In the genomic region with DNA sequence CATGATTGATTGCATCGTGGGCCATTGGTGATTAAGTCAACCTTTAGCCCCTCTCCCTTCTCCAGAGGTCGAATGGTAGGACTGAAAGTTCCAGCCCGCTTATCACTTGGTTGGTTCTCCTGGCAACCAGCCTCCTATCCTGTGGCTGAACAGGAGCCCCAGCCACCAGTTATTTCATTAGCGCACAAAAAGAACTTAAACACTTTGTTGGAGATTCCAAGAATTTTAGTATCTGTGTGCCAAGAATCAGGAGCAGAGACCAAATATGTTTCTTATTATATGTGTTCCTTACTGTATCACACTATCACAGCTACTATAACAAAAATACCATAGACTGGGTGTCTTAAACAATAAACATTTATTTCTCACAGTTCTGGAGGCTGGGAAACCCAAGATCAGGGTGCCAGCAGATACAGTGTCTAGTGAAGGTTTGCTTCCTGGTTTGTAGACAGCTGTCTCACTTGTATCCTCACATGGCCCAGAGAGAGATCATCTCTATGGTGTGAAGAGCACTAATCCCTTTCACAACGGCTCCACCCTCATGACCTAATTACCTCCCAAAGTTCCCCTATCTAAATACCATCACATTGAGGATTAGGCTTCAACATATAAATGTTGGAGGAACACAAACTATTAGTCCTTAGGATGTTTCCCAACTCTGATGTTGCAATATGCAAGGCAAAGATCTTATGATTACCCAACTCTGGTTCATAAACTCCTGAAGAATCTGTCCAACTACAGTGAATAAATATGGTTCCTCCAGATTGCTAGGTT, we compare ENCODE assay signal across 1 cellular context.
TF ChIP-seq lines count a peak whose summit lies in the region.

No MANE protein-coding gene starts in this region.

TF ChIP-seq in A549, 52 proteins besides CTCF, POLR2A, EP300 and RAD21 (continued from another document):
- TF ChIP-seq, protein P1, sequence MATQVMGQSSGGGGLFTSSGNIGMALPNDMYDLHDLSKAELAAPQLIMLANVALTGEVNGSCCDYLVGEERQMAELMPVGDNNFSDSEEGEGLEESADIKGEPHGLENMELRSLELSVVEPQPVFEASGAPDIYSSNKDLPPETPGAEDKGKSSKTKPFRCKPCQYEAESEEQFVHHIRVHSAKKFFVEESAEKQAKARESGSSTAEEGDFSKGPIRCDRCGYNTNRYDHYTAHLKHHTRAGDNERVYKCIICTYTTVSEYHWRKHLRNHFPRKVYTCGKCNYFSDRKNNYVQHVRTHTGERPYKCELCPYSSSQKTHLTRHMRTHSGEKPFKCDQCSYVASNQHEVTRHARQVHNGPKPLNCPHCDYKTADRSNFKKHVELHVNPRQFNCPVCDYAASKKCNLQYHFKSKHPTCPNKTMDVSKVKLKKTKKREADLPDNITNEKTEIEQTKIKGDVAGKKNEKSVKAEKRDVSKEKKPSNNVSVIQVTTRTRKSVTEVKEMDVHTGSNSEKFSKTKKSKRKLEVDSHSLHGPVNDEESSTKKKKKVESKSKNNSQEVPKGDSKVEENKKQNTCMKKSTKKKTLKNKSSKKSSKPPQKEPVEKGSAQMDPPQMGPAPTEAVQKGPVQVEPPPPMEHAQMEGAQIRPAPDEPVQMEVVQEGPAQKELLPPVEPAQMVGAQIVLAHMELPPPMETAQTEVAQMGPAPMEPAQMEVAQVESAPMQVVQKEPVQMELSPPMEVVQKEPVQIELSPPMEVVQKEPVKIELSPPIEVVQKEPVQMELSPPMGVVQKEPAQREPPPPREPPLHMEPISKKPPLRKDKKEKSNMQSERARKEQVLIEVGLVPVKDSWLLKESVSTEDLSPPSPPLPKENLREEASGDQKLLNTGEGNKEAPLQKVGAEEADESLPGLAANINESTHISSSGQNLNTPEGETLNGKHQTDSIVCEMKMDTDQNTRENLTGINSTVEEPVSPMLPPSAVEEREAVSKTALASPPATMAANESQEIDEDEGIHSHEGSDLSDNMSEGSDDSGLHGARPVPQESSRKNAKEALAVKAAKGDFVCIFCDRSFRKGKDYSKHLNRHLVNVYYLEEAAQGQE (IDR thresholded peaks at IDR 0.05) = no peak
- TF ChIP-seq CHD4 (IDR thresholded peaks at IDR 0.05; ENCODE audit: borderline replicate concordance) (no peak), MAFK (IDR thresholded peaks at IDR 0.05; ENCODE audit: partially characterized antibody) (no peak), HDAC2 (IDR thresholded peaks at IDR 0.05) (no peak), HOXB5 (CRISPR knock-in tag; IDR thresholded peaks at IDR 0.05) (no peak), HEYL (CRISPR knock-in tag; IDR thresholded peaks at IDR 0.05) (no peak), GATA3 (IDR thresholded peaks at IDR 0.05; ENCODE audit: borderline replicate concordance) (peak; percentile 51; the same call in 1 of the 2 replicates), HMGXB4 (CRISPR knock-in tag; IDR thresholded peaks at IDR 0.05; ENCODE audit: borderline replicate concordance) (no peak), EHMT2 (IDR thresholded peaks at IDR 0.05; ENCODE audit: low read depth) (no peak), CEBPB (IDR thresholded peaks at IDR 0.05) (peak; percentile 95 to 99), RFX5 (IDR thresholded peaks at IDR 0.05) (no peak), PHF8 (IDR thresholded peaks at IDR 0.05; ENCODE audit: borderline replicate concordance, low read depth) (no peak), MAZ (IDR thresholded peaks at IDR 0.05; ENCODE audit: borderline replicate concordance, low read depth, low read length) (no peak), BHLHE40 (IDR thresholded peaks at IDR 0.05; ENCODE audit: low read depth, low read length) (no peak), RARB (CRISPR knock-in tag; IDR thresholded peaks at IDR 0.05) (0 out of 2 replicates have a peak, but pooled peaks have one; percentile 34), KDM1A (IDR thresholded peaks at IDR 0.05; ENCODE audit: low read depth) (no peak), JUNB (IDR thresholded peaks at IDR 0.05) (peak; percentile 27; the same call in 1 of the 2 replicates), MAX (IDR thresholded peaks at IDR 0.05) (no peak), ESRRA (IDR thresholded peaks at IDR 0.05; ENCODE audit: borderline replicate concordance, low read length) (no peak), NR3C1 (IDR thresholded peaks at IDR 0.05) (no peak), ZC3H11A (IDR thresholded peaks at IDR 0.05) (no peak), FOSL2 (IDR thresholded peaks at IDR 0.05) (no peak), FOSL2 (CRISPR knock-in tag; IDR thresholded peaks at IDR 0.05) (peak; percentile 37; the same call in 1 of the 2 replicates), MYC (IDR thresholded peaks at IDR 0.05; ENCODE audit: borderline replicate concordance, low read length) (no peak)
- TF ChIP-seq, protein P2, sequence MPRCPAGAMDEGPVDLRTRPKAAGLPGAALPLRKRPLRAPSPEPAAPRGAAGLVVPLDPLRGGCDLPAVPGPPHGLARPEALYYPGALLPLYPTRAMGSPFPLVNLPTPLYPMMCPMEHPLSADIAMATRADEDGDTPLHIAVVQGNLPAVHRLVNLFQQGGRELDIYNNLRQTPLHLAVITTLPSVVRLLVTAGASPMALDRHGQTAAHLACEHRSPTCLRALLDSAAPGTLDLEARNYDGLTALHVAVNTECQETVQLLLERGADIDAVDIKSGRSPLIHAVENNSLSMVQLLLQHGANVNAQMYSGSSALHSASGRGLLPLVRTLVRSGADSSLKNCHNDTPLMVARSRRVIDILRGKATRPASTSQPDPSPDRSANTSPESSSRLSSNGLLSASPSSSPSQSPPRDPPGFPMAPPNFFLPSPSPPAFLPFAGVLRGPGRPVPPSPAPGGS (IDR thresholded peaks at IDR 0.05) = no peak
TF ChIP-seq in A549: peak in this region for 7.
